ENCODE assay signal across 1 cellular context in genomic region chr6:140897349-140897748, GRCh38.
A peak's percentile ranks its signal among the peaks of the same experiment; 100 is the strongest.
TF ChIP-seq lines count a peak whose summit lies in the region.

No MANE protein-coding gene starts in this region.

TF ChIP-seq in HepG2, 621 proteins besides CTCF, POLR2A, EP300 and RAD21 (continued from another document and continues in another):
- TF ChIP-seq ZHX2 (IDR thresholded peaks at IDR 0.05; ENCODE audit: low read depth), result 0 out of 2 replicates have a peak, but pooled peaks have one; percentile 18
- TF ChIP-seq ZHX2 (CRISPR knock-in tag; IDR thresholded peaks at IDR 0.05; ENCODE audit: borderline replicate concordance), result no peak
- no peak for TF ChIP-seq ZNF770 (CRISPR knock-in tag; IDR thresholded peaks at IDR 0.05)
- TF ChIP-seq RARG (CRISPR knock-in tag; IDR thresholded peaks at IDR 0.05; ENCODE audit: low read depth), result no peak
- no peak; the same call in 1 of the 2 replicates for TF ChIP-seq AHDC1 (CRISPR knock-in tag; IDR thresholded peaks at IDR 0.05; ENCODE audit: borderline replicate concordance)
- TF ChIP-seq FOSL1 (CRISPR knock-in tag; IDR thresholded peaks at IDR 0.05; ENCODE audit: borderline replicate concordance), result no peak
- no peak for TF ChIP-seq ZNF362 (CRISPR knock-in tag; IDR thresholded peaks at IDR 0.05; ENCODE audit: borderline replicate concordance)
- no peak for TF ChIP-seq ZSCAN25 (CRISPR knock-in tag; IDR thresholded peaks at IDR 0.05)
- no peak for TF ChIP-seq PBX2 (CRISPR knock-in tag; IDR thresholded peaks at IDR 0.05)
- no peak for TF ChIP-seq ZFP36L2 (CRISPR knock-in tag; IDR thresholded peaks at IDR 0.05)
- 0 out of 2 replicates have a peak, but pooled peaks have one; percentile 2 for TF ChIP-seq ZNF512B (CRISPR knock-in tag; IDR thresholded peaks at IDR 0.05; ENCODE audit: borderline replicate concordance)
- TF ChIP-seq ZFP90 (CRISPR knock-in tag; IDR thresholded peaks at IDR 0.05; ENCODE audit: borderline replicate concordance), result no peak
- TF ChIP-seq PAF1 (CRISPR knock-in tag; IDR thresholded peaks at IDR 0.05), result no peak
- peak; percentile 96 for TF ChIP-seq ZNF644 (CRISPR knock-in tag; IDR thresholded peaks at IDR 0.05; ENCODE audit: low read depth)
- TF ChIP-seq GPBP1L1 (CRISPR knock-in tag; IDR thresholded peaks at IDR 0.05), result no peak
- no peak for TF ChIP-seq TBL1XR1 (IDR thresholded peaks at IDR 0.05; ENCODE audit: borderline replicate concordance, low read length, partially characterized antibody)
- 0 out of 2 replicates have a peak, but pooled peaks have one; percentile 6 for TF ChIP-seq RARA (CRISPR knock-in tag; IDR thresholded peaks at IDR 0.05)
- TF ChIP-seq ZGPAT (CRISPR knock-in tag; IDR thresholded peaks at IDR 0.05), result no peak
- no peak for TF ChIP-seq NCOA5 (CRISPR knock-in tag; IDR thresholded peaks at IDR 0.05)
- no peak for TF ChIP-seq MAZ (IDR thresholded peaks at IDR 0.05; ENCODE audit: borderline replicate concordance, low read depth, low read length)
- TF ChIP-seq MAZ (CRISPR knock-in tag; IDR thresholded peaks at IDR 0.05; ENCODE audit: low read depth), result no peak; the same call in 1 of the 2 replicates
- TF ChIP-seq ZBTB49 (CRISPR knock-in tag; IDR thresholded peaks at IDR 0.05; ENCODE audit: borderline replicate concordance), result no peak
- TF ChIP-seq POLR2AphosphoS5 (IDR thresholded peaks at IDR 0.05; ENCODE audit: low read depth, low read length), result peak; percentile 33; the same call in 1 of the 2 replicates
- TF ChIP-seq NFIC (IDR thresholded peaks at IDR 0.05; ENCODE audit: low read length), result no peak
- no peak for TF ChIP-seq ZNF562 (CRISPR knock-in tag; IDR thresholded peaks at IDR 0.05; ENCODE audit: borderline replicate concordance)
- no peak for TF ChIP-seq ZBTB21 (CRISPR knock-in tag; IDR thresholded peaks at IDR 0.05)
- TF ChIP-seq RELA (CRISPR knock-in tag; IDR thresholded peaks at IDR 0.05), result no peak
- TF ChIP-seq CCDC6 (CRISPR knock-in tag; IDR thresholded peaks at IDR 0.05), result no peak
- no peak for TF ChIP-seq ZFP1 (CRISPR knock-in tag; IDR thresholded peaks at IDR 0.05)
- TF ChIP-seq RFX1 (IDR thresholded peaks at IDR 0.05), result no peak
